Comparison of ENCODE assay signal across 20 cellular contexts in the genomic region with DNA sequence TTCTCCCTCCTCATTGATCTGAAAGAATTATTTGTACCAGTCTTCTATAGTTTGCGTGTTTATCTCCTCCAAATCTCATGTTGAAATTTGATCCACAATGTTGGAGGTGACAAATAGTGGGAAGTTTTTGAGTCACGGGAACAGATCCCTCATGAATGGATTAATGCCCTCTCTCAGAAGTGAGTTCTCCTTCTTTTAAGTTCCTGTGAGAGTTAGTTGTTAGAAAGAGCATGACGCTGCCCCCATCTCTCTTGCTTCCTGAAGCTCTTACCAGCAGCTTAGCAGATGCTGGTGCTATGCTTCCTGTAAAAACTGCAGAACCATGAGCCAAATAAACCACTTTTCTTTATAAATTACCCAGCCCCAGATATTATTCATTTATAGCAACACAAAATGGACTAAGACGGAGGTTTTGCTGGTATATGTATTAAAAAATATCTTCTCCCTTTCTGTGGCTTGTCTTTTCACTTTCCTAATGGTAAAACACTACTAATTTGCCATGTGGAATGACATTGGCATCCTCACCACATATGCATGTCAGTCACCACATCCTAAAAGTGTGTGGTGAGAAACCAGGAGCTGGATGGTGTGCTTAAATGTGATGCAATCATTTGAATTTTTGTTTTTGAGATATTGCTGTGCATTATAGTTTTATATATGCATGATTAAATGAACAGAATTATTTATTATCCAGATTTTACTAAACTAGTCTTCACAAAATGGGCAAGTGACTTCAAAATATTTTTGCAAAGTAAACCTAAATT.
DNase-seq lines count a peak whose midpoint lies in the region; ATAC-seq and TF ChIP-seq lines count a peak whose summit lies in the region.
"Had no signal": no experiment of that assay in that cellular context is flagged by ENCODE, and none has a peak within 500 bp of the region (broad histone marks: within the 10 kb centered on the region; RNA-seq: fewer than 3 reads in every experiment).

No MANE protein-coding gene starts in this region.

- no peaks in the 10 kb centered on the region for H3K79me2 ChIP-seq in trophoblast cell (ENCODE audit: control insufficient read depth, insufficient read depth, low read length, poor library complexity)

- WGBS in trophoblast cell (ENCODE audit: extremely low coverage, insufficient coverage, insufficient read length), result no CpG with 5 or more reads among the region's 4 CpGs

- no peak overlapping the region for H3K4me2 ChIP-seq in trophoblast cell (ENCODE audit: low read length)

- H3K9ac ChIP-seq in trophoblast cell (ENCODE audit: low read length), result no peak overlapping the region

- no peak overlapping the region for H3K4me3 ChIP-seq in HEK293 (ENCODE audit: low read depth, low read length)
- no peak overlapping the region for H3K4me3 ChIP-seq in trophoblast cell (ENCODE audit: low read depth, low read length)
- no peak overlapping the region for H3K4me3 ChIP-seq in MG63

- H2AK5ac ChIP-seq in trophoblast cell (ENCODE audit: low read length), result no peak overlapping the region

- H3K9me3 Mint-ChIP-seq in naive thymus-derived CD8-positive, alpha-beta T cell, result peaks cover 0 to 10% (median 3%) of the 10 kb centered on the region in 9 donors

- no peaks in the 10 kb centered on the region for H3K36me3 ChIP-seq in HEK293 (ENCODE audit: control insufficient read depth in 2 of 2, insufficient read depth in 1 of 2, low read length in 2 of 2)
- no peaks in the 10 kb centered on the region for H3K36me3 ChIP-seq in trophoblast cell (ENCODE audit: control insufficient read depth in 1 of 2, insufficient read depth in 2 of 2, low read length in 2 of 2)
- H3K36me3 ChIP-seq in MG63, result no peaks in the 10 kb centered on the region

- H3K36me3 Mint-ChIP-seq in naive thymus-derived CD8-positive, alpha-beta T cell, result no peaks in the 10 kb centered on the region
- H3K36me3 Mint-ChIP-seq: CD8-positive, alpha-beta memory T cell had no signal

- H3K18ac ChIP-seq in trophoblast cell (ENCODE audit: low read length), result no peak overlapping the region

- no peak overlapping the region for H3K23ac ChIP-seq in trophoblast cell (ENCODE audit: low read length)

- TF ChIP-seq CTCF in HEK293 (tag by site-specific recombination; IDR thresholded peaks at IDR 0.05), result no peak

- H3K27me3 ChIP-seq in trophoblast cell (ENCODE audit: insufficient read depth, low read length) (no peaks in the 10 kb centered on the region), MG63 (no peaks in the 10 kb centered on the region)

- no peak overlapping the region for H2BK12ac ChIP-seq in trophoblast cell (ENCODE audit: low read length)

- H3K14ac ChIP-seq in trophoblast cell (ENCODE audit: low read length), result no peak overlapping the region

- no peak overlapping the region for H4K91ac ChIP-seq in trophoblast cell (ENCODE audit: low read depth, low read length)

- no peak overlapping the region for H3K27ac ChIP-seq in HEK293 (ENCODE audit: extremely low read depth, low read depth, low read length)
- no peak overlapping the region for H3K27ac ChIP-seq in trophoblast cell (ENCODE audit: low read depth, low read length)
- H3K27ac ChIP-seq: RWPE1 had no signal

- H3K27ac Mint-ChIP-seq in naive thymus-derived CD8-positive, alpha-beta T cell, result no peak overlapping the region
- H3K27ac Mint-ChIP-seq: CD8-positive, alpha-beta memory T cell had no signal

- H3K27me3 Mint-ChIP-seq in naive thymus-derived CD8-positive, alpha-beta T cell, result peaks cover 0 to 1% (median 0%) of the 10 kb centered on the region in 5 donors
- H3K27me3 Mint-ChIP-seq: CD8-positive, alpha-beta memory T cell had no signal

- H4K12ac ChIP-seq in trophoblast cell (ENCODE audit: low read depth, low read length), result no peak overlapping the region

- H2BK120ac ChIP-seq in trophoblast cell (ENCODE audit: insufficient read depth, low read length, poor library complexity), result no peak overlapping the region

- H2AFZ ChIP-seq in trophoblast cell (ENCODE audit: insufficient read depth, low read length, poor library complexity), result no peak overlapping the region

- no peak for ATAC-seq in naive thymus-derived CD8-positive, alpha-beta T cell
- ATAC-seq: PC-3 had no signal

- no peak overlapping the region for H3K4me3 Mint-ChIP-seq in naive thymus-derived CD8-positive, alpha-beta T cell
- H3K4me3 Mint-ChIP-seq: CD8-positive, alpha-beta memory T cell had no signal

- no peak overlapping the region for H2BK5ac ChIP-seq in trophoblast cell (ENCODE audit: low read depth, low read length, poor library complexity)

- H3K4me1 ChIP-seq in HEK293 (ENCODE audit: control insufficient read depth, insufficient read depth, low read length) (peaks cover 37% of the 10 kb centered on the region), trophoblast cell (ENCODE audit: control insufficient read depth in 1 of 2, insufficient read depth in 2 of 2, low read length in 2 of 2) (peaks cover 0 to 2% of the 10 kb centered on the region in 2 experiments)

- DNase-seq in M059J (ENCODE audit: low read depth) (peak; percentile 35), glomerular visceral epithelial cell (ENCODE audit: extremely low spot score) (peak; percentile 24), trophoblast cell (peak; percentile 2 to 21), MG63 (no peak)
- DNase-seq in stimulated activated CD4-positive, alpha-beta T cell treated with anti-CD3 and anti-CD28 coated beads, Interleukin-2, amount 100 ng/mL, for 48 hours, result no peak
- no peak for DNase-seq in naive thymus-derived CD8-positive, alpha-beta T cell
- DNase-seq: ACHN; C1 segment of cervical spinal cord; CD8-positive, alpha-beta memory T cell; GDM1; HCEC 1CT; KBM-7; NCI-H187; NCI-H2107; NCI-H510A; NCI-H774; PC-3; SIG-M5 had no signal

- no peak overlapping the region for H3K4ac ChIP-seq in trophoblast cell (ENCODE audit: low read depth, low read length)

- H3K9me3 ChIP-seq in HEK293 (ENCODE audit: control insufficient read depth, insufficient read depth, low read depth, low read length), result no peaks in the 10 kb centered on the region
- H3K9me3 ChIP-seq in trophoblast cell (ENCODE audit: insufficient read depth, low read depth, low read length), result no peaks in the 10 kb centered on the region
- H3K9me3 ChIP-seq in MG63, result no peaks in the 10 kb centered on the region

- CTCF ChIA-PET in HEK293 (lab: Yijun Ruan, JAX), result no interaction called here

- no peak overlapping the region for H4K8ac ChIP-seq in trophoblast cell (ENCODE audit: low read depth, low read length)

- H3K79me1 ChIP-seq in trophoblast cell (ENCODE audit: low read length), result no peaks in the 10 kb centered on the region

- H3K4me1 Mint-ChIP-seq in naive thymus-derived CD8-positive, alpha-beta T cell, result no peaks in the 10 kb centered on the region
- H3K4me1 Mint-ChIP-seq: CD8-positive, alpha-beta memory T cell had no signal

- POLR2A ChIA-PET in HEK293 (lab: Yijun Ruan, JAX), result no interaction called here
- POLR2A ChIA-PET in naive thymus-derived CD8-positive, alpha-beta T cell (lab: Charles Lee), result no interaction called here

TF ChIP-seq in HEK293, 187 proteins besides CTCF, POLR2A, EP300 and RAD21:
- TF ChIP-seq ZNF558 (tag by site-specific recombination; IDR thresholded peaks at IDR 0.05) (no peak), MZF1 (tag by site-specific recombination; IDR thresholded peaks at IDR 0.05; ENCODE audit: borderline replicate concordance) (peak; percentile 76; the same call in 1 of the 2 replicates), ZSCAN30 (tag by site-specific recombination; IDR thresholded peaks at IDR 0.05) (no peak)
- TF ChIP-seq, protein P1, sequence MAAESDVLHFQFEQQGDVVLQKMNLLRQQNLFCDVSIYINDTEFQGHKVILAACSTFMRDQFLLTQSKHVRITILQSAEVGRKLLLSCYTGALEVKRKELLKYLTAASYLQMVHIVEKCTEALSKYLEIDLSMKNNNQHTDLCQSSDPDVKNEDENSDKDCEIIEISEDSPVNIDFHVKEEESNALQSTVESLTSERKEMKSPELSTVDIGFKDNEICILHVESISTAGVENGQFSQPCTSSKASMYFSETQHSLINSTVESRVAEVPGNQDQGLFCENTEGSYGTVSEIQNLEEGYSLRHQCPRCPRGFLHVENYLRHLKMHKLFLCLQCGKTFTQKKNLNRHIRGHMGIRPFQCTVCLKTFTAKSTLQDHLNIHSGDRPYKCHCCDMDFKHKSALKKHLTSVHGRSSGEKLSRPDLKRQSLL (tag by site-specific recombination; IDR thresholded peaks at IDR 0.05), result no peak

Comparison
In these comparisons a context has a peak if more than half of its experiments do, and no peak if none do; other contexts are left out.
1. DNase-seq: peak in M059J (single experiment), glomerular visceral epithelial cell (single experiment) and trophoblast cell (2 of 2); none in MG63 (single experiment), stimulated activated CD4-positive, alpha-beta T cell treated with anti-CD3 and anti-CD28 coated beads, Interleukin-2, amount 100 ng/mL, for 48 hours (0 of 2) and naive thymus-derived CD8-positive, alpha-beta T cell (0 of 10).